ENCODE assay signal across 20 cellular contexts in genomic region chr12:26847431-26847830, GRCh38. TPM values are rescaled to one million over a fixed set of nuclear protein-coding genes. Genes with fewer than 3 reads are reported as not detected.
DNase-seq lines count a peak whose midpoint lies in the region; ATAC-seq, FAIRE-seq and TF ChIP-seq lines count a peak whose summit lies in the region.
"Had no signal": no experiment of that assay in that cellular context is flagged by ENCODE, and none has a peak within 500 bp of the region (broad histone marks: within the 10 kb centered on the region; RNA-seq: fewer than 3 reads in every experiment).

No MANE protein-coding gene starts in this region.

- no peaks in the 10 kb centered on the region for H3K36me3 Mint-ChIP-seq in memory B cell
- H3K36me3 Mint-ChIP-seq in activated T-helper 1 cell treated with anti-CD3 and anti-CD28 coated beads, Interleukin-12 subunit alpha, Interleukin-12 subunit beta, Interleukin-2, Interleukin-4 antibody, amounts not matched to agents 30 ng/mL and 10 ng/mL and 1 ng/mL, durations not matched to agents 14 hours and 24 hours and 36 hours (ENCODE audit: low read depth), result no peaks in the 10 kb centered on the region
- no peaks in the 10 kb centered on the region for H3K36me3 Mint-ChIP-seq in activated CD8-positive, alpha-beta T cell treated with anti-CD3 and anti-CD28 coated beads, Interleukin-2, amount 10 ng/mL, durations not matched to agents 7 days and 5 days (ENCODE audit: low read depth)
- H3K36me3 Mint-ChIP-seq: CD4-positive, CD25-positive, alpha-beta regulatory T cell; IgD-negative memory B cell had no signal

- H3K27me3 ChIP-seq in OCI-LY1 (ENCODE audit: insufficient read depth, low read length), result no peaks in the 10 kb centered on the region
- H3K27me3 ChIP-seq: BLaER1 treated with 17β-estradiol and CSF1 and Interleukin-3, amounts not matched to agents 10 nM and 100 nM had no signal

- no peak for ATAC-seq in memory B cell (ENCODE audit: low read depth)
- no peak for ATAC-seq in activated CD8-positive, alpha-beta T cell treated with anti-CD3 and anti-CD28 coated beads, Interleukin-2, amount 10 ng/mL, durations not matched to agents 7 days and 5 days

- CTCF ChIA-PET in activated CD8-positive, alpha-beta T cell treated with anti-CD3 and anti-CD28 coated beads, Interleukin-2, amount 10 ng/mL, durations not matched to agents 7 days and 5 days (lab: Charles Lee), result interaction anchor here (0.9 to 2.7 kb wide), 2 partner anchors 17 to 38 kb away, joined by 4 to 19 read pairs; no protein-coding TSS in a partner anchor

- H3K27ac Mint-ChIP-seq in memory B cell, result no peak overlapping the region
- no peak overlapping the region for H3K27ac Mint-ChIP-seq in activated T-helper 1 cell treated with anti-CD3 and anti-CD28 coated beads, Interleukin-12 subunit alpha, Interleukin-12 subunit beta, Interleukin-2, Interleukin-4 antibody, amounts not matched to agents 30 ng/mL and 10 ng/mL and 1 ng/mL, durations not matched to agents 14 hours and 24 hours and 36 hours
- no peak overlapping the region for H3K27ac Mint-ChIP-seq in activated CD8-positive, alpha-beta T cell treated with anti-CD3 and anti-CD28 coated beads, Interleukin-2, amount 10 ng/mL, durations not matched to agents 7 days and 5 days
- H3K27ac Mint-ChIP-seq: CD4-positive, CD25-positive, alpha-beta regulatory T cell had no signal

- no peak for TF ChIP-seq CTCF in OCI-LY1 (IDR thresholded peaks at IDR 0.05; ENCODE audit: low read length)

- no peak overlapping the region for H3K9ac ChIP-seq in OCI-LY1 (ENCODE audit: low read length)
- H3K9ac ChIP-seq: BLaER1 treated with 17β-estradiol and CSF1 and Interleukin-3, amounts not matched to agents 10 nM and 100 nM had no signal

- no peak overlapping the region for H2AFZ ChIP-seq in OCI-LY1 (ENCODE audit: low read length)

- FAIRE-seq in HTR-8/SVneo (lab: Jason Lieb, UNC), result peak; percentile 4
- FAIRE-seq: G401.6, GM12891, GM19239 had no signal

- H3K9me2 ChIP-seq in OCI-LY1 (ENCODE audit: low read depth, low read length), result no peaks in the 10 kb centered on the region

- peaks cover 55% of the 10 kb centered on the region for H3K4me1 ChIP-seq in OCI-LY1 (ENCODE audit: insufficient read depth, low read length, severe bottlenecking)

- peak overlapping the region; percentile 17 for H3K4me3 Mint-ChIP-seq in memory B cell
- H3K4me3 Mint-ChIP-seq in activated T-helper 1 cell treated with anti-CD3 and anti-CD28 coated beads, Interleukin-12 subunit alpha, Interleukin-12 subunit beta, Interleukin-2, Interleukin-4 antibody, amounts not matched to agents 30 ng/mL and 10 ng/mL and 1 ng/mL, durations not matched to agents 14 hours and 24 hours and 36 hours, result no peak overlapping the region
- H3K4me3 Mint-ChIP-seq in activated CD8-positive, alpha-beta T cell treated with anti-CD3 and anti-CD28 coated beads, Interleukin-2, amount 10 ng/mL, durations not matched to agents 7 days and 5 days, result no peak overlapping the region
- H3K4me3 Mint-ChIP-seq: CD4-positive, CD25-positive, alpha-beta regulatory T cell had no signal

- intact Hi-C loops in activated T-helper 1 cell treated with anti-CD3 and anti-CD28 coated beads, Interleukin-12 subunit alpha, Interleukin-12 subunit beta, Interleukin-2, Interleukin-4 antibody, amounts not matched to agents 30 ng/mL and 10 ng/mL and 1 ng/mL, durations not matched to agents 14 hours and 24 hours and 36 hours (cut with micrococcal nuclease), result no loop called here

- POLR2A ChIA-PET in activated CD8-positive, alpha-beta T cell treated with anti-CD3 and anti-CD28 coated beads, Interleukin-2, amount 10 ng/mL, durations not matched to agents 7 days and 5 days (lab: Charles Lee), result interaction anchor here (0.6 kb wide), 1 partner anchor 1189 kb away, joined by 3 read pairs; no protein-coding TSS in a partner anchor

- H3K9me3 ChIP-seq in OCI-LY1 (ENCODE audit: low read length), result no peaks in the 10 kb centered on the region
- H3K9me3 ChIP-seq: BLaER1 treated with 17β-estradiol and CSF1 and Interleukin-3, amounts not matched to agents 10 nM and 100 nM had no signal

- no peaks in the 10 kb centered on the region for H4K20me1 ChIP-seq in OCI-LY1 (ENCODE audit: insufficient read depth, low read length)
- H4K20me1 ChIP-seq: BLaER1 treated with 17β-estradiol and CSF1 and Interleukin-3, amounts not matched to agents 10 nM and 100 nM had no signal

- no peaks in the 10 kb centered on the region for H3K9me3 Mint-ChIP-seq in memory B cell
- H3K9me3 Mint-ChIP-seq in activated T-helper 1 cell treated with anti-CD3 and anti-CD28 coated beads, Interleukin-12 subunit alpha, Interleukin-12 subunit beta, Interleukin-2, Interleukin-4 antibody, amounts not matched to agents 30 ng/mL and 10 ng/mL and 1 ng/mL, durations not matched to agents 14 hours and 24 hours and 36 hours, result no peaks in the 10 kb centered on the region
- H3K9me3 Mint-ChIP-seq in activated CD8-positive, alpha-beta T cell treated with anti-CD3 and anti-CD28 coated beads, Interleukin-2, amount 10 ng/mL, durations not matched to agents 7 days and 5 days (ENCODE audit: insufficient read depth), result no peaks in the 10 kb centered on the region
- H3K9me3 Mint-ChIP-seq: CD4-positive, CD25-positive, alpha-beta regulatory T cell; IgD-negative memory B cell had no signal

- H3F3A ChIP-seq in OCI-LY1 (ENCODE audit: insufficient read depth, low read length), result 0 out of 2 replicates have a peak, but pooled peaks cover 8% of the 10 kb centered on the region

- peaks cover 14% of the 10 kb centered on the region for H3K4me1 Mint-ChIP-seq in memory B cell
- peaks cover 7% of the 10 kb centered on the region for H3K4me1 Mint-ChIP-seq in activated T-helper 1 cell treated with anti-CD3 and anti-CD28 coated beads, Interleukin-12 subunit alpha, Interleukin-12 subunit beta, Interleukin-2, Interleukin-4 antibody, amounts not matched to agents 30 ng/mL and 10 ng/mL and 1 ng/mL, durations not matched to agents 14 hours and 24 hours and 36 hours (ENCODE audit: low read depth)
- H3K4me1 Mint-ChIP-seq in activated CD8-positive, alpha-beta T cell treated with anti-CD3 and anti-CD28 coated beads, Interleukin-2, amount 10 ng/mL, durations not matched to agents 7 days and 5 days (ENCODE audit: low read depth), result peaks cover 8% of the 10 kb centered on the region

- in situ Hi-C loops in Caki2 (cut with HindIII; ENCODE audit: low pct_unique_long_range_greater_than_20kb, low sequenced_read_pairs), result no loop called here

- H3K4me2 ChIP-seq in OCI-LY1 (ENCODE audit: low read length), result no peak overlapping the region
- H3K4me2 ChIP-seq: BLaER1 treated with 17β-estradiol and CSF1 and Interleukin-3, amounts not matched to agents 10 nM and 100 nM had no signal

- no peak overlapping the region for H3K4me3 ChIP-seq in OCI-LY1 (ENCODE audit: low read depth, low read length, poor library complexity, severe bottlenecking)
- H3K4me3 ChIP-seq: BLaER1 treated with 17β-estradiol and CSF1 and Interleukin-3, amounts not matched to agents 10 nM and 100 nM had no signal

- H3K36me3 ChIP-seq in OCI-LY1 (ENCODE audit: insufficient read depth, low read length), result no peaks in the 10 kb centered on the region
- H3K36me3 ChIP-seq: BLaER1 treated with 17β-estradiol and CSF1 and Interleukin-3, amounts not matched to agents 10 nM and 100 nM had no signal

- no peaks in the 10 kb centered on the region for H3K27me3 Mint-ChIP-seq in memory B cell
- peaks cover 15% of the 10 kb centered on the region for H3K27me3 Mint-ChIP-seq in activated T-helper 1 cell treated with anti-CD3 and anti-CD28 coated beads, Interleukin-12 subunit alpha, Interleukin-12 subunit beta, Interleukin-2, Interleukin-4 antibody, amounts not matched to agents 30 ng/mL and 10 ng/mL and 1 ng/mL, durations not matched to agents 14 hours and 24 hours and 36 hours (ENCODE audit: insufficient read depth)
- H3K27me3 Mint-ChIP-seq in activated CD8-positive, alpha-beta T cell treated with anti-CD3 and anti-CD28 coated beads, Interleukin-2, amount 10 ng/mL, durations not matched to agents 7 days and 5 days (ENCODE audit: low read depth), result peaks cover 15% of the 10 kb centered on the region
- H3K27me3 Mint-ChIP-seq: IgD-negative memory B cell had no signal

- peak overlapping the region; percentile 61 for H3K27ac ChIP-seq in OCI-LY1 (ENCODE audit: low read depth, low read length, poor library complexity, severe bottlenecking)
- H3K27ac ChIP-seq: BLaER1 treated with 17β-estradiol and CSF1 and Interleukin-3, amounts not matched to agents 10 nM and 100 nM had no signal

- no peaks in the 10 kb centered on the region for H3K79me2 ChIP-seq in OCI-LY1 (ENCODE audit: insufficient read depth, low read length)

- peak; percentile 14 for DNase-seq in Caki2 (ENCODE audit: low read depth)
- DNase-seq in HTR-8/SVneo (ENCODE audit: insufficient read length, low spot score), result no peak
- no peak for DNase-seq in memory B cell (ENCODE audit: low spot score in 2 of 2)
- no peak for DNase-seq in SIG-M5 (lab: John Stamatoyannopoulos, UW)
- no peak for DNase-seq in activated T-helper 1 cell treated with anti-CD3 and anti-CD28 coated beads, Interleukin-12 subunit alpha, Interleukin-12 subunit beta, Interleukin-2, Interleukin-4 antibody, amounts not matched to agents 30 ng/mL and 10 ng/mL and 1 ng/mL, durations not matched to agents 14 hours and 24 hours and 36 hours (ENCODE audit: low spot score)
- no peak for DNase-seq in activated CD8-positive, alpha-beta T cell treated with anti-CD3 and anti-CD28 coated beads, Interleukin-2, amount 10 ng/mL, durations not matched to agents 7 days and 5 days
- no peak for DNase-seq in MV-4-11 (lab: John Stamatoyannopoulos, UW)
- DNase-seq: 8988T; AML-193; Calu3; CD4-positive, CD25-positive, alpha-beta regulatory T cell; DMS 273 treated with DMSO at 0.1 percent for 48 hours; EL; HCEC 1CT had no signal

RNA-seq across cellular contexts. Expression of gene ITPR2, which starts 14.4 kb away (rescaled TPM):
- total RNA-seq in Caki2 (2014; rRNA removed; shearing (Covaris generic); ENCODE audit: low replicate concordance), result 10.9 and 16.5 TPM in 2 replicates
- total RNA-seq in activated T-helper 1 cell treated with anti-CD3 and anti-CD28 coated beads, Interleukin-12 subunit alpha, Interleukin-12 subunit beta, Interleukin-2, Interleukin-4 antibody, amounts not matched to agents 30 ng/mL and 10 ng/mL and 1 ng/mL, durations not matched to agents 14 hours and 24 hours and 36 hours, result 33.0 and 34.2 TPM in 2 replicates
- total RNA-seq in activated CD8-positive, alpha-beta T cell treated with anti-CD3 and anti-CD28 coated beads, Interleukin-2, amount 10 ng/mL, durations not matched to agents 7 days and 5 days, result 10 to 100 TPM; 33.5 to 34.6 TPM
